In the genomic region with DNA sequence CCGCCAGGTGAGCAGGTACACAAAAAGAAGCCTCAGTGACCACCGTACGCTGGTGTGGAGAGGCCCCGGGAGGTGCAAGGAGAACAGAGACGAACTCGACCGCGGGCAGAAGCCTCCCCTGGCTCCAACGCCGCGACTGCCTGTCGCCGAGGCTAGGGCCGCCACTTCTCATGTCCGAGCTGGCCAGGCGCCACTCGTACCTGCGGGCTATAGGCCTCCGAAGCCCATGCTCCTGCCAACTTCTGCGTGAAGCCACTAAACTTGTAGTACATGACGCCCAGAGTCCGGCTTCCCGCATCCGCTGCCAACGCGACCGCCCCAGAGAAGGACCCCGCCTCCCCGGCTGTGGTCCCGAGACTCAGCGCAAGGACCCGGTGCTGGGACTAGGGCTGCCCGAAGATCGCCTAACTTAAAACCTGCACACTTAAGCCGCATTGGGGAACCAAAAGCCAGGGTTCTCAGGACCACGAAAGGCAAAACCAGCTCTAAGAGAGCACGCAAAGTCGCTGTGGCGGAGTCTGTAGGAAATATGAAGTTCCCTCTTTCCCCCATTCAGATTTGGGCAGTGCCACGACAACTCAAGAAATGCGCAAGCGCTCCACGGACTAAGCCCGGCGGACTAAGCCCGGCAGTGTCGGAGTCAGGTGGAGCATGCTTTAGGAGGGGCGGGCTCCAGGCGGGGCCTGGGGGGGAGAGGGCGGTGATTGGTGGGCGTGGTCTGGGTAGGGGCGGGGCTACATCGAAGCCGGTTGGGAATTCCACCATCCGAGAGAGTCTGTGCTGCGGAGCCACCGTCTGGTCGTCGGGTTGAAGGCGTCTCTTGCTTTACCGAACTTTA, we compare ENCODE assay signal across 1 cellular context.
TF ChIP-seq lines count a peak whose summit lies in the region.

Gene COX7A2L (minus strand): TSS at position 328 of the 838 bp plus-strand sequence. CDS start 56 bp downstream, at position 272.

TF ChIP-seq in K562, 482 proteins besides CTCF, POLR2A, EP300 and RAD21 (continued from another document and continues in another):
- TF ChIP-seq TSHZ1 (CRISPR knock-in tag; IDR thresholded peaks at IDR 0.05): no peak
- no peak for TF ChIP-seq ZNF263 (CRISPR knock-in tag; IDR thresholded peaks at IDR 0.05; ENCODE audit: borderline replicate concordance)
- no peak for TF ChIP-seq EHMT2 (IDR thresholded peaks at IDR 0.05)
- TF ChIP-seq SIX5 (IDR thresholded peaks at IDR 0.05; ENCODE audit: borderline replicate concordance in 1 of 2, insufficient read depth in 1 of 2, low read depth in 1 of 2, low read length in 2 of 2): no peak
- TF ChIP-seq TAF7 (tag; IDR thresholded peaks at IDR 0.05): no peak
- TF ChIP-seq EZH2 (IDR thresholded peaks at IDR 0.05; ENCODE audit: borderline replicate concordance, low read depth, low read length): no peak
- TF ChIP-seq, protein P1, sequence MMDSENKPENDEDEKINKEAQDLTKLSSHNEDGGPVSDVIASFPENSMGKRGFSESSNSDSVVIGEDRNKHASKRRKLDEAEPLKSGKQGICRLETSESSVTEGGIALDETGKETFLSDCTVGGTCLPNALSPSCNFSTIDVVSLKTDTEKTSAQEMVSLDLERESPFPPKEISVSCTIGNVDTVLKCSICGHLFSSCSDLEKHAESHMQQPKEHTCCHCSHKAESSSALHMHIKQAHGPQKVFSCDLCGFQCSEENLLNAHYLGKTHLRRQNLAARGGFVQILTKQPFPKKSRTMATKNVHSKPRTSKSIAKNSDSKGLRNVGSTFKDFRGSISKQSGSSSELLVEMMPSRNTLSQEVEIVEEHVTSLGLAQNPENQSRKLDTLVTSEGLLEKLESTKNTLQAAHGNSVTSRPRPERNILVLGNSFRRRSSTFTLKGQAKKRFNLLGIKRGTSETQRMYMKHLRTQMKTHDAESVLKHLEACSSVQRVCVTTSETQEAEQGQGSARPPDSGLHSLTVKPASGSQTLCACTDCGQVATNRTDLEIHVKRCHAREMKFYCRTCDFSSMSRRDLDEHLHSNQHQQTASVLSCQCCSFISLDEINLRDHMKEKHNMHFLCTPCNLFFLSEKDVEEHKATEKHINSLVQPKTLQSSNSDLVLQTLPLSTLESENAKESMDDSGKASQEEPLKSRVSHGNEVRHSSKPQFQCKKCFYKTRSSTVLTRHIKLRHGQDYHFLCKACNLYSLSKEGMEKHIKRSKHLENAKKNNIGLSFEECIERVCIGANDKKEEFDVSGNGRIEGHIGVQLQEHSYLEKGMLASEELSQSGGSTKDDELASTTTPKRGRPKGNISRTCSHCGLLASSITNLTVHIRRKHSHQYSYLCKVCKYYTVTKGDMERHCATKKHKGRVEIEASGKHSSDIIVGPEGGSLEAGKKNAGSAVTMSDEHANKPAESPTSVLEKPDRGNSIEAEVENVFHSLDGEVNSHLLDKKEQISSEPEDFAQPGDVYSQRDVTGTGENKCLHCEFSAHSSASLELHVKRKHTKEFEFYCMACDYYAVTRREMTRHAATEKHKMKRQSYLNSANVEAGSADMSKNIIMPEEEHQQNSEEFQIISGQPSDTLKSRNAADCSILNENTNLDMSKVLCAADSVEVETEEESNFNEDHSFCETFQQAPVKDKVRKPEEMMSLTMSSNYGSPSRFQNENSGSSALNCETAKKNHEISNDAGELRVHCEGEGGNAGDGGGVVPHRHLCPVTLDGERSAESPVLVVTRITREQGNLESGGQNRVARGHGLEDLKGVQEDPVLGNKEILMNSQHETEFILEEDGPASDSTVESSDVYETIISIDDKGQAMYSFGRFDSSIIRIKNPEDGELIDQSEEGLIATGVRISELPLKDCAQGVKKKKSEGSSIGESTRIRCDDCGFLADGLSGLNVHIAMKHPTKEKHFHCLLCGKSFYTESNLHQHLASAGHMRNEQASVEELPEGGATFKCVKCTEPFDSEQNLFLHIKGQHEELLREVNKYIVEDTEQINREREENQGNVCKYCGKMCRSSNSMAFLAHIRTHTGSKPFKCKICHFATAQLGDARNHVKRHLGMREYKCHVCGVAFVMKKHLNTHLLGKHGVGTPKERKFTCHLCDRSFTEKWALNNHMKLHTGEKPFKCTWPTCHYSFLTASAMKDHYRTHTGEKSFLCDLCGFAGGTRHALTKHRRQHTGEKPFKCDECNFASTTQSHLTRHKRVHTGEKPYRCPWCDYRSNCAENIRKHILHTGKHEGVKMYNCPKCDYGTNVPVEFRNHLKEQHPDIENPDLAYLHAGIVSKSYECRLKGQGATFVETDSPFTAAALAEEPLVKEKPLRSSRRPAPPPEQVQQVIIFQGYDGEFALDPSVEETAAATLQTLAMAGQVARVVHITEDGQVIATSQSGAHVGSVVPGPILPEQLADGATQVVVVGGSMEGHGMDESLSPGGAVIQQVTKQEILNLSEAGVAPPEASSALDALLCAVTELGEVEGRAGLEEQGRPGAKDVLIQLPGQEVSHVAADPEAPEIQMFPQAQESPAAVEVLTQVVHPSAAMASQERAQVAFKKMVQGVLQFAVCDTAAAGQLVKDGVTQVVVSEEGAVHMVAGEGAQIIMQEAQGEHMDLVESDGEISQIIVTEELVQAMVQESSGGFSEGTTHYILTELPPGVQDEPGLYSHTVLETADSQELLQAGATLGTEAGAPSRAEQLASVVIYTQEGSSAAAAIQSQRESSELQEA (IDR thresholded peaks at IDR 0.05; ENCODE audit: low read depth): no peak; the same call in 1 of the 2 replicates
- TF ChIP-seq ZNF766 (CRISPR knock-in tag; conservative IDR thresholded peaks at IDR 0.05): no peak
- TF ChIP-seq GMEB1 (CRISPR knock-in tag; IDR thresholded peaks at IDR 0.05): no peak
- no peak for TF ChIP-seq ZKSCAN8 (CRISPR knock-in tag; IDR thresholded peaks at IDR 0.05)
- TF ChIP-seq CBX2 (IDR thresholded peaks at IDR 0.05; ENCODE audit: insufficient read depth, low read length, poor library complexity, severe bottlenecking): no peak
- TF ChIP-seq RBM39 (optimal IDR thresholded peaks at IDR 0.05; ENCODE audit: low read depth, low read length): no peak
- no peak for TF ChIP-seq ZNF140 (CRISPR knock-in tag; IDR thresholded peaks at IDR 0.05)
- TF ChIP-seq BCLAF1 (IDR thresholded peaks at IDR 0.05; ENCODE audit: borderline replicate concordance in 1 of 2, control insufficient read depth in 1 of 2, low read depth in 2 of 2, low read length in 1 of 2): 0 out of 4 replicates have a peak, but pooled peaks of 1 of the 2 experiments have one; percentile 30
- no peak for TF ChIP-seq E4F1 (CRISPR knock-in tag; IDR thresholded peaks at IDR 0.05; ENCODE audit: borderline replicate concordance)
- TF ChIP-seq SPI1 (IDR thresholded peaks at IDR 0.05; ENCODE audit: borderline replicate concordance, low read depth, low read length): no peak
- no peak for TF ChIP-seq RBM15 (IDR thresholded peaks at IDR 0.05; ENCODE audit: insufficient read depth, low read length)
- TF ChIP-seq NUFIP1 (IDR thresholded peaks at IDR 0.05; ENCODE audit: partially characterized antibody): no peak
- peak; percentile 71 for TF ChIP-seq HNRNPLL (IDR thresholded peaks at IDR 0.05; ENCODE audit: low read depth, low read length, poor library complexity, severe bottlenecking)
- TF ChIP-seq, protein P2, sequence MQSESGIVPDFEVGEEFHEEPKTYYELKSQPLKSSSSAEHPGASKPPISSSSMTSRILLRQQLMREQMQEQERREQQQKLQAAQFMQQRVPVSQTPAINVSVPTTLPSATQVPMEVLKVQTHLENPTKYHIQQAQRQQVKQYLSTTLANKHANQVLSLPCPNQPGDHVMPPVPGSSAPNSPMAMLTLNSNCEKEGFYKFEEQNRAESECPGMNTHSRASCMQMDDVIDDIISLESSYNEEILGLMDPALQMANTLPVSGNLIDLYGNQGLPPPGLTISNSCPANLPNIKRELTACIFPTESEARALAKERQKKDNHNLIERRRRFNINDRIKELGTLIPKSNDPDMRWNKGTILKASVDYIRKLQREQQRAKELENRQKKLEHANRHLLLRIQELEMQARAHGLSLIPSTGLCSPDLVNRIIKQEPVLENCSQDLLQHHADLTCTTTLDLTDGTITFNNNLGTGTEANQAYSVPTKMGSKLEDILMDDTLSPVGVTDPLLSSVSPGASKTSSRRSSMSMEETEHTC (IDR thresholded peaks at IDR 0.05): peak; percentile 89
- TF ChIP-seq PHF21A (IDR thresholded peaks at IDR 0.05; ENCODE audit: borderline replicate concordance, low read depth): no peak
- no peak for TF ChIP-seq MAFF (IDR thresholded peaks at IDR 0.05; ENCODE audit: low read length)
- peak; percentile 70 for TF ChIP-seq CREB1 (IDR thresholded peaks at IDR 0.05)
- TF ChIP-seq CREB1 (CRISPR knock-in tag; IDR thresholded peaks at IDR 0.05): peak; percentile 74; the same call in 1 of the 2 replicates
- TF ChIP-seq GABPB1 (CRISPR knock-in tag; IDR thresholded peaks at IDR 0.05): peak; percentile 61
- TF ChIP-seq RAD51 (IDR thresholded peaks at IDR 0.05; ENCODE audit: borderline replicate concordance, low read depth): peak; percentile 61; the same call in 1 of the 2 replicates
- TF ChIP-seq HDAC1 (IDR thresholded peaks at IDR 0.05): peak in 1 of 2 experiments; percentile 58; a peak in 2 of 4 replicates
- peak; percentile 46 for TF ChIP-seq HMGN3 (IDR thresholded peaks at IDR 0.05; ENCODE audit: borderline replicate concordance, extremely low read depth, insufficient read length, low read depth, low read length)
- TF ChIP-seq, protein P3, sequence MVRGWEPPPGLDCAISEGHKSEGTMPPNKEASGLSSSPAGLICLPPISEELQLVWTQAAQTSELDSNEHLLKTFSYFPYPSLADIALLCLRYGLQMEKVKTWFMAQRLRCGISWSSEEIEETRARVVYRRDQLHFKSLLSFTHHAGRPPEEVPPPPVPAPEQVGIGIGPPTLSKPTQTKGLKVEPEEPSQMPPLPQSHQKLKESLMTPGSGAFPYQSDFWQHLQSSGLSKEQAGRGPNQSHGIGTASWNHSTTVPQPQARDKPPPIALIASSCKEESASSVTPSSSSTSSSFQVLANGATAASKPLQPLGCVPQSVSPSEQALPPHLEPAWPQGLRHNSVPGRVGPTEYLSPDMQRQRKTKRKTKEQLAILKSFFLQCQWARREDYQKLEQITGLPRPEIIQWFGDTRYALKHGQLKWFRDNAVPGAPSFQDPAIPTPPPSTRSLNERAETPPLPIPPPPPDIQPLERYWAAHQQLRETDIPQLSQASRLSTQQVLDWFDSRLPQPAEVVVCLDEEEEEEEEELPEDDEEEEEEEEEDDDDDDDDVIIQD (CRISPR knock-in tag; IDR thresholded peaks at IDR 0.05): no peak
